ENCODE assay signal across 18 cellular contexts in genomic region chr6:130269969-130270635, GRCh38. TPM values are rescaled to one million over a fixed set of nuclear protein-coding genes. Genes with fewer than 3 reads are reported as not detected.
DNase-seq lines count a peak whose midpoint lies in the region; ATAC-seq, FAIRE-seq and TF ChIP-seq lines count a peak whose summit lies in the region.
"Had no signal": no experiment of that assay in that cellular context is flagged by ENCODE, and none has a peak within 500 bp of the region (broad histone marks: within the 10 kb centered on the region; RNA-seq: fewer than 3 reads in every experiment).

No MANE protein-coding gene starts in this region.

- POLR2A ChIA-PET in GM12878 (lab: Charles Lee): no interaction called here

- H3K4me1 ChIP-seq in GM12878 (ENCODE audit: control insufficient read depth, insufficient read depth, low read length): 0 out of 2 replicates have a peak, but pooled peaks cover 6% of the 10 kb centered on the region
- H3K4me1 ChIP-seq: left ventricle myocardium inferior, tibial nerve had no signal

- RAD21 ChIA-PET in GM12878 (lab: Charles Lee; ENCODE audit: unreplicated experiment): interaction anchor here (0.6 kb wide), 1 partner anchor 36 kb away, joined by 3 read pairs; no protein-coding TSS in a partner anchor

- H3K36me3 ChIP-seq in GM12878 (ENCODE audit: control insufficient read depth in 2 of 2, insufficient read depth in 2 of 2, low read length in 1 of 2): no peaks in the 10 kb centered on the region; a peak in 1 of 4 replicates
- H3K36me3 ChIP-seq: left ventricle myocardium inferior, tibial nerve had no signal

- no peak for FAIRE-seq in GM12878 (lab: Jason Lieb, UNC)

- peak overlapping the region; percentile 32; the same call in 1 of the 2 replicates for H3K4me2 ChIP-seq in GM12878 (ENCODE audit: control insufficient read depth, insufficient read depth)

- whole genome bisulfite sequencing in GM12878 (ENCODE audit: insufficient coverage, insufficient replicate concordance, low lambda C conversion rate, missing lambda C conversion rate): 13% methylated on average over 3 of the region's 3 CpGs

- SMC1A ChIA-PET in GM12878 (lab: Charles Lee; ENCODE audit: uncharacterized antibody, unreplicated experiment): interaction anchor here (1.4 to 1.7 kb wide), 3 partner anchors 9 to 14 kb away, joined by 4 to 8 read pairs (median 4); no protein-coding TSS in a partner anchor

- no peaks in the 10 kb centered on the region; the same call in none of the 2 replicates for H3K79me2 ChIP-seq in GM12878 (ENCODE audit: control insufficient read depth, insufficient read depth, low read length)

- no peak overlapping the region for H2AFZ ChIP-seq in GM12878 (ENCODE audit: control insufficient read depth, low read depth, low read length)

- no peak for TF ChIP-seq EP300 in GM12878 (IDR thresholded peaks at IDR 0.05; ENCODE audit: borderline replicate concordance in 1 of 2, control insufficient read depth in 1 of 2, low read depth in 2 of 2, low read length in 2 of 2)

- ATAC-seq in GM18873 (IDR thresholded peaks at IDR 0.05; ENCODE audit: low FRiP score, unreplicated experiment) (peak; percentile 99), GM21515 (IDR thresholded peaks at IDR 0.05; ENCODE audit: unreplicated experiment) (peak; percentile 98), HG03064 (IDR thresholded peaks at IDR 0.05; ENCODE audit: low read depth, unreplicated experiment) (peak; percentile 91), GM12878 (peak; percentile 95)
- ATAC-seq: activated CD8-positive, alpha-beta T cell treated with anti-CD3 and anti-CD28 coated beads for 36 hours had no signal

- intact Hi-C loops in GM12878 (cut with micrococcal nuclease; ENCODE audit: unreplicated experiment): no loop called here

- CTCF ChIA-PET in GM12878 (lab: Yijun Ruan, JAX): no interaction called here

- no TSS peak for BruUV-seq in GM12878 (replicated peaks; lab: Mats Ljungman, UMichigan)

- H3K9me3 ChIP-seq in GM12878 (replicated peaks; ENCODE audit: control insufficient read depth, insufficient read depth, low read length): peaks cover 18% of the 10 kb centered on the region

- TF ChIP-seq POLR2A in GM12878 (IDR thresholded peaks at IDR 0.05; ENCODE audit: low read depth, low read length): no peak

- TF ChIP-seq CTCF in GM12878 (IDR thresholded peaks at IDR 0.05 in 2 of 3, conservative IDR thresholded peaks at IDR 0.05 in 1 of 3; ENCODE audit: control insufficient read depth in 2 of 3, extremely low read depth in 1 of 3, insufficient read depth in 1 of 3, low read depth in 3 of 3, low read length in 3 of 3): no peak

- no peak for DNase-seq in GM12878 (ENCODE audit: low read depth, low spot score)
- DNase-seq in NCI-H748 (lab: John Stamatoyannopoulos, UW; ENCODE audit: unreplicated experiment): no peak
- DNase-seq in NCI-H1930 (lab: John Stamatoyannopoulos, UW): no peak
- DNase-seq in activated CD4-positive, alpha-beta T cell treated with anti-CD3 and anti-CD28 coated beads, Interleukin-2, amount 50 U/mL, for 48 hours: no peak
- DNase-seq in NCI-H748 treated with DMSO at 0.1 percent for 48 hours (lab: John Stamatoyannopoulos, UW): no peak
- DNase-seq: activated CD8-positive, alpha-beta T cell treated with anti-CD3 and anti-CD28 coated beads for 36 hours; activated naive CD4-positive, alpha-beta T cell treated with anti-CD3 and anti-CD28 coated beads for 36 hours; CD4-positive, CD25-positive, alpha-beta regulatory T cell; left ventricle myocardium inferior; MM.1S; NCI-H510A; Right ventricle myocardium superior had no signal

- TF ChIP-seq RAD21 in GM12878 (IDR thresholded peaks at IDR 0.05; ENCODE audit: insufficient read depth, low read depth, low read length): no peak

- in situ Hi-C loops in GM12878 (cut with MboI): no loop called here

- peak overlapping the region; percentile 27 for H3K9ac ChIP-seq in GM12878 (ENCODE audit: control insufficient read depth, insufficient read depth, low read length)

- H4K20me1 ChIP-seq in GM12878 (ENCODE audit: control insufficient read depth, insufficient read depth): no peaks in the 10 kb centered on the region

- H3K27me3 ChIP-seq in GM12878 (replicated peaks in 1 of 2; ENCODE audit: control insufficient read depth in 2 of 2, insufficient read depth in 2 of 2, low read length in 1 of 2): no peaks in the 10 kb centered on the region
- H3K27me3 ChIP-seq: tibial nerve had no signal

- no peak overlapping the region for H3K4me3 ChIP-seq in GM12878
- H3K4me3 ChIP-seq: left ventricle myocardium inferior, tibial nerve had no signal

- peak overlapping the region; percentile 61 for H3K27ac ChIP-seq in GM12878 (ENCODE audit: control insufficient read depth, insufficient read depth)
- H3K27ac ChIP-seq: HL-60, left ventricle myocardium inferior, tibial nerve had no signal

TF ChIP-seq in GM12878, 131 proteins besides CTCF, POLR2A, EP300 and RAD21 (continues in another document):
- TF ChIP-seq JUNB (IDR thresholded peaks at IDR 0.05) (peak; percentile 61), POU2F2 (IDR thresholded peaks at IDR 0.05; ENCODE audit: borderline replicate concordance, low read depth, low read length) (no peak), RUNX3 (IDR thresholded peaks at IDR 0.05; ENCODE audit: low read length) (0 out of 2 replicates have a peak, but pooled peaks have one; percentile 7), BRCA1 (IDR thresholded peaks at IDR 0.05; ENCODE audit: low read depth, low read length) (no peak), IRF4 (IDR thresholded peaks at IDR 0.05; ENCODE audit: low read depth, low read length) (0 out of 2 replicates have a peak, but pooled peaks have one; percentile 35), ZNF592 (IDR thresholded peaks at IDR 0.05) (no peak), CREM (IDR thresholded peaks at IDR 0.05; ENCODE audit: low read depth) (peak; percentile 83), CREB1 (IDR thresholded peaks at IDR 0.05; ENCODE audit: low read depth) (peak; percentile 90), HDAC6 (IDR thresholded peaks at IDR 0.05; ENCODE audit: unreplicated experiment) (no peak), IKZF2 (IDR thresholded peaks at IDR 0.05) (peak in 1 of 2 experiments; percentile 50; a peak in 3 of 4 replicates), BMI1 (IDR thresholded peaks at IDR 0.05; ENCODE audit: borderline replicate concordance) (no peak), NFIC (IDR thresholded peaks at IDR 0.05; ENCODE audit: low read depth, low read length) (0 out of 2 replicates have a peak, but pooled peaks have one; percentile 36), ATF7 (IDR thresholded peaks at IDR 0.05; ENCODE audit: low read depth) (peak; percentile 31; the same call in 1 of the 2 replicates), SIN3A (IDR thresholded peaks at IDR 0.05; ENCODE audit: low read depth, low read length) (no peak), EED (IDR thresholded peaks at IDR 0.05; ENCODE audit: low read depth) (peak; percentile 56), SIX5 (IDR thresholded peaks at IDR 0.05; ENCODE audit: low read depth, low read length, severe bottlenecking) (no peak)

RNA-seq across cellular contexts. Expression of gene SAMD3, which starts 47.4 kb away (rescaled TPM):
- total RNA-seq in GM12878 (2013; cell fraction: nucleolus; rRNA removed): 4.7 and 6.5 TPM in 2 replicates
- total RNA-seq in GM12878 (2014; rRNA removed) (0.33 and 0.40 TPM in 2 replicates), GM12878 (2014; rRNA removed; fragmentation: Illumina TruSeq; extraction: Trizol) (0.14 and 0.31 TPM in 2 replicates), GM12878 (2021) (0.43 and 0.44 TPM in 2 replicates)
- polyA plus RNA-seq in GM12878 (2011; ENCODE audit: low read depth): not detected
- polyA plus RNA-seq in GM12878 (2011; rRNA removed) (2.3 and 3.0 TPM in 2 replicates), GM12878 (2014; fragmentation: Illumina TruSeq; extraction: Trizol) (0.46 and 0.82 TPM in 2 replicates), GM12878 (2014; fragmentation: Nextera tagmentation; extraction: Ambion mirVana) (under 1 TPM; 0.16 to 0.39 TPM), GM12878 (2014; rRNA removed) (0.04 and 0.27 TPM in 2 replicates), GM12878 (2016; fragmentation: Nextera tagmentation; extraction: Ambion mirVana) (not detected)
- polyA plus RNA-seq in GM12878 (2011; cell fraction: cytosol; rRNA removed): 2.3 and 3.5 TPM in 2 replicates
- 2.8 and 5.0 TPM in 2 replicates for polyA plus RNA-seq in GM12878 (2011; cell fraction: nucleus; rRNA removed)
- 0.11 TPM in 1 of 2 replicates, not detected in the other for polyA plus RNA-seq in GM12878 (2012)
- 1.7 and 3.6 TPM in 2 replicates for polyA minus RNA-seq in GM12878 (2011; rRNA and poly(A)+ RNA removed)
- not detected in 2 replicates for polyA minus RNA-seq in GM12878 (2011; cell fraction: cytosol; rRNA and poly(A)+ RNA removed)
- 0.85 and 1.1 TPM in 2 replicates for polyA minus RNA-seq in GM12878 (2011; cell fraction: nucleus; rRNA and poly(A)+ RNA removed)
- total RNA-seq: G401, left ventricle myocardium inferior had no signal
